1 cellular context compared by ENCODE assay signal in the genomic region with DNA sequence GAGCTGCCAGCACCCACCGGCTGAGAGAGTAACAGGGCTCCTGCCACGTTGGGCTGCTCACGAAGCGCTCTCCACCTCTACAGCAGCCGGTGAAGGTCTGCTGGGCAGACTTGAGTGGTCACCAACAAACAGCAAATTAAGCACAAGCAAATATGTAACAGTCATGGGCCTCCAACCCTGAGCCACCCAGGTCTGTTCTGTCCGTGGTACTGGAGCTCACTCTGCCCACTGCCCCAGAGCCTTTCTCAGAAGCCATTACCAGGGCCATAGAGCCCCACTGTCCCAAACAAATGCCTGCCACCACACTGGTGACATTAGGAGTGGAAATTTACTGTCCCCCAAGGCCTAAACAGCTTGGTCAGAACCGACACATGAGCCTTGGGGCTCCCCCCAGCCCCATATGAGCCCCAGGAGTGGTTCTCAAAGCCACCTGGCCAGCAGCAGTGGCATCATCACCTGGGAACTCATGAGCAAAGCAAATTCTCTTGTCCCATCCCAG.
TF ChIP-seq lines count a peak whose summit lies in the region.

No MANE protein-coding gene starts in this region.

TF ChIP-seq in HEK293, 187 proteins besides CTCF, POLR2A, EP300 and RAD21 (continued from another document):
- TF ChIP-seq, protein P1, sequence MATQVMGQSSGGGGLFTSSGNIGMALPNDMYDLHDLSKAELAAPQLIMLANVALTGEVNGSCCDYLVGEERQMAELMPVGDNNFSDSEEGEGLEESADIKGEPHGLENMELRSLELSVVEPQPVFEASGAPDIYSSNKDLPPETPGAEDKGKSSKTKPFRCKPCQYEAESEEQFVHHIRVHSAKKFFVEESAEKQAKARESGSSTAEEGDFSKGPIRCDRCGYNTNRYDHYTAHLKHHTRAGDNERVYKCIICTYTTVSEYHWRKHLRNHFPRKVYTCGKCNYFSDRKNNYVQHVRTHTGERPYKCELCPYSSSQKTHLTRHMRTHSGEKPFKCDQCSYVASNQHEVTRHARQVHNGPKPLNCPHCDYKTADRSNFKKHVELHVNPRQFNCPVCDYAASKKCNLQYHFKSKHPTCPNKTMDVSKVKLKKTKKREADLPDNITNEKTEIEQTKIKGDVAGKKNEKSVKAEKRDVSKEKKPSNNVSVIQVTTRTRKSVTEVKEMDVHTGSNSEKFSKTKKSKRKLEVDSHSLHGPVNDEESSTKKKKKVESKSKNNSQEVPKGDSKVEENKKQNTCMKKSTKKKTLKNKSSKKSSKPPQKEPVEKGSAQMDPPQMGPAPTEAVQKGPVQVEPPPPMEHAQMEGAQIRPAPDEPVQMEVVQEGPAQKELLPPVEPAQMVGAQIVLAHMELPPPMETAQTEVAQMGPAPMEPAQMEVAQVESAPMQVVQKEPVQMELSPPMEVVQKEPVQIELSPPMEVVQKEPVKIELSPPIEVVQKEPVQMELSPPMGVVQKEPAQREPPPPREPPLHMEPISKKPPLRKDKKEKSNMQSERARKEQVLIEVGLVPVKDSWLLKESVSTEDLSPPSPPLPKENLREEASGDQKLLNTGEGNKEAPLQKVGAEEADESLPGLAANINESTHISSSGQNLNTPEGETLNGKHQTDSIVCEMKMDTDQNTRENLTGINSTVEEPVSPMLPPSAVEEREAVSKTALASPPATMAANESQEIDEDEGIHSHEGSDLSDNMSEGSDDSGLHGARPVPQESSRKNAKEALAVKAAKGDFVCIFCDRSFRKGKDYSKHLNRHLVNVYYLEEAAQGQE (tag by site-specific recombination; IDR thresholded peaks at IDR 0.05), result peak; percentile 81
